Comparison of ENCODE assay signal across 24 cellular contexts in genomic region chr13:90622547-90622946, GRCh38.
A peak's percentile ranks its signal among the peaks of the same experiment; 100 is the strongest.
DNase-seq lines count a peak whose midpoint lies in the region; TF ChIP-seq lines count a peak whose summit lies in the region.
"Had no signal": no experiment of that assay in that cellular context is flagged by ENCODE, and none has a peak within 500 bp of the region (broad histone marks: within the 10 kb centered on the region; RNA-seq: fewer than 3 reads in every experiment).

No MANE protein-coding gene starts in this region.

- TF ChIP-seq CTCF in BJ (IDR thresholded peaks at IDR 0.05; ENCODE audit: insufficient read depth, low read depth, low read length) (no peak), astrocyte of the spinal cord (IDR thresholded peaks at IDR 0.05; ENCODE audit: low read depth, low read length) (no peak)

- POLR2A ChIA-PET in BJ (lab: Charles Lee), result no interaction called here

- H3K36me3 ChIP-seq in BJ (ENCODE audit: control insufficient read depth, insufficient read depth, low read length), result no peaks in the 10 kb centered on the region
- H3K36me3 ChIP-seq: gastrocnemius medialis, lower lobe of right lung, uterus had no signal

- in situ Hi-C loops in astrocyte of the spinal cord (cut with HindIII; ENCODE audit: low sequenced_read_pairs), result no loop called here

- DNase-seq in BJ (ENCODE audit: low read depth) (peak; percentile 25), M059J (ENCODE audit: low read depth) (peak; percentile 26), astrocyte of the spinal cord (ENCODE audit: low read depth, low spot score) (peak; percentile 42), kidney glomerular epithelial cell (lab: John Stamatoyannopoulos, UW) (peak; percentile 5), NCI-H2107 treated with DMSO at 0.1 percent for 48 hours (lab: John Stamatoyannopoulos, UW; ENCODE audit: unreplicated experiment) (no peak), NCI-H446 treated with DMSO at 0.1 percent for 48 hours (lab: John Stamatoyannopoulos, UW) (no peak), NCI-H1436 treated with DMSO at 0.1 percent for 48 hours (lab: John Stamatoyannopoulos, UW) (no peak), mucosa of gallbladder (ENCODE audit: low spot score) (no peak)
- DNase-seq: activated CD4-positive, CD25-positive, alpha-beta regulatory T cell; activated CD8-positive, alpha-beta T cell treated with anti-CD3 and anti-CD28 coated beads for 36 hours; activated gamma-delta T cell; amniotic stem cell; central memory CD4-positive, alpha-beta T cell; gastrocnemius medialis; hypothalamus; islet precursor cell; Karpas-422; lower lobe of right lung; NCI-H1105 treated with DMSO at 0.1 percent for 48 hours; NCI-H2081 treated with DMSO at 0.1 percent for 48 hours; NCI-H510A; RPMI8226; uterus had no signal

- CTCF ChIA-PET in BJ (lab: Yijun Ruan, JAX), result interaction anchor here (1.4 kb wide), 1 partner anchor 11 kb away, joined by 4 read pairs; no protein-coding TSS in a partner anchor

- H3K27me3 ChIP-seq in BJ (ENCODE audit: control insufficient read depth, insufficient read depth, low read length), result no peaks in the 10 kb centered on the region
- H3K27me3 ChIP-seq: gastrocnemius medialis, uterus had no signal

- H3K4me3 ChIP-seq in BJ (ENCODE audit: low read depth, low read length) (no peak overlapping the region), astrocyte of the spinal cord (ENCODE audit: low read depth, low read length) (no peak overlapping the region)
- H3K4me3 ChIP-seq: gastrocnemius medialis, GM12878, lower lobe of right lung, uterus had no signal

Comparison
In these comparisons a context has a peak if more than half of its experiments do, and no peak if none do; other contexts are left out.
1. DNase-seq: peak in BJ (single experiment), M059J (single experiment), astrocyte of the spinal cord (single experiment) and kidney glomerular epithelial cell (single experiment); none in NCI-H2107 treated with DMSO at 0.1 percent for 48 hours (single experiment), NCI-H446 treated with DMSO at 0.1 percent for 48 hours (single experiment), NCI-H1436 treated with DMSO at 0.1 percent for 48 hours (single experiment) and mucosa of gallbladder (single experiment).